Comparison of ENCODE assay signal across 8 cellular contexts in the genomic region with DNA sequence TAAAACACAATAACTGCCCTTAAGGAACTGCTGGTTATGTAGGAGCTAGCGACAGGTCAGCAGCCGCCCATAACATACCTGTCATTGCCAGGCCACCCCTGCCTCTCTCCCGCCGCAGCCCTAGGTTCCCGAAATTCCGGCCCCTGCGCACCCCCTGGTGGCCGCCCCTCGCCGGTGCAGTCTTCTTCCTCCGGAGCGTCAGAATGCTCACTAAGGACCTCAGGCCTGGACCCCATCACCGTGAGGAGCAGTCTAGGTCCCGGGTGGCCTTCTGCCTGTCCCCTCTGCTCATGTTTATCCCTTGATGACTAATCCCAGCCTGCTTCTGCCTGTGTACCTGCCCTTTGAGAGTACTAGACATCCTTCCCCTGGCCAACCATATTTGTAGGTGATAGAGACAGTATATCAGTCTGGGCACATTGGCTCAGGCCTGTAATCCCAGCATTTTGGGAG.
DNase-seq lines count a peak whose midpoint lies in the region; ATAC-seq and TF ChIP-seq lines count a peak whose summit lies in the region.

No MANE protein-coding gene starts in this region.

- H3K4me1 ChIP-seq in GM23248 (ENCODE audit: insufficient read depth) (peaks cover 15% of the 10 kb centered on the region), right atrium auricular region (peaks cover 0 to 21% of the 10 kb centered on the region in 2 donors), sigmoid colon (peaks cover 0 to 18% (median 6%) of the 10 kb centered on the region in 4 donors)

- 0 out of 2 replicates have a peak, but pooled peaks cover 3% of the 10 kb centered on the region for H3K27me3 ChIP-seq in GM23248 (replicated peaks; ENCODE audit: insufficient read depth)
- H3K27me3 ChIP-seq in right atrium auricular region: no peaks in the 10 kb centered on the region
- H3K27me3 ChIP-seq in sigmoid colon: no peaks in the 10 kb centered on the region

- H3K9ac ChIP-seq in GM23248: no peak overlapping the region

- CTCF ChIA-PET in GM10248 (lab: Yijun Ruan, JAX): interaction anchor here (0.7 to 3.1 kb wide), 29 partner anchors 10 to 767 kb away, joined by 3 to 16 read pairs (median 3); a partner anchor contains a TSS

- peak overlapping the region; percentile 52 for H3K4me2 ChIP-seq in GM23248 (ENCODE audit: unreplicated experiment)

- H3K4me3 ChIP-seq in GM23248 (peak overlapping the region; percentile 38), right atrium auricular region (peak overlapping the region in 1 of 2 donors; percentile 24), sigmoid colon (peak overlapping the region in 3 of 4 donors; percentile 6 to 34 (median 27))

- DNase-seq in GM10248 (ENCODE audit: extremely low spot score) (peak; percentile 83), GM23248 (peak; percentile 74), LHCN-M2 (ENCODE audit: low read depth) (peak; percentile 24), right atrium auricular region (ENCODE audit: low spot score) (peak; percentile 82), sigmoid colon (peak; percentile 86), OCI-M2 (lab: John Stamatoyannopoulos, UW; ENCODE audit: unreplicated experiment) (no peak)
- peak; percentile 79 for DNase-seq in activated naive CD4-positive, alpha-beta T cell treated with anti-CD3 and anti-CD28 coated beads, Interleukin-2, amount 50 U/mL, for 16 hours

- intact Hi-C loops in sigmoid colon (cut with DNase I): loop anchor here (5.0 kb wide), 1 partner anchor 541 kb away; no protein-coding TSS in a partner anchor

- H3K36me3 ChIP-seq in GM23248 (ENCODE audit: low read depth) (no peaks in the 10 kb centered on the region), right atrium auricular region (no peaks in the 10 kb centered on the region), sigmoid colon (no peaks in the 10 kb centered on the region)

- H3K27ac ChIP-seq in GM23248 (no peak overlapping the region), right atrium auricular region (no peak overlapping the region), sigmoid colon (no peak overlapping the region)

- in situ Hi-C loops in GM23248 (cut with MboI): loop anchor here (10.0 kb wide), 1 partner anchor 279 kb away; no protein-coding TSS in a partner anchor

- no peaks in the 10 kb centered on the region for H3K9me3 ChIP-seq in GM23248 (ENCODE audit: low read depth)
- no peaks in the 10 kb centered on the region for H3K9me3 ChIP-seq in right atrium auricular region
- no peaks in the 10 kb centered on the region for H3K9me3 ChIP-seq in sigmoid colon

- H3K9me2 ChIP-seq in GM23248 (ENCODE audit: insufficient read depth): no peaks in the 10 kb centered on the region

- no peaks in the 10 kb centered on the region for H3K79me2 ChIP-seq in GM23248 (ENCODE audit: insufficient read depth)

- no peaks in the 10 kb centered on the region for H4K20me1 ChIP-seq in GM23248 (ENCODE audit: insufficient read depth)

- 0 to 3% methylated on average over 14 of the region's 14 CpGs for WGBS in GM23248 (ENCODE audit: low coverage in 1 of 2, low lambda C conversion rate in 2 of 2, missing lambda C conversion rate in 2 of 2), 2 experiments
- 1 to 2% methylated on average over 14 of the region's 14 CpGs for WGBS in sigmoid colon, 2 donors

- peak; percentile 93 for ATAC-seq in SK-N-SH treated with all-trans-retinoic acid at 6 μM for 48 hours

- TF ChIP-seq EP300 in sigmoid colon (IDR thresholded peaks at IDR 0.05): no peak

- peaks cover 34% of the 10 kb centered on the region for H3F3A ChIP-seq in GM23248 (ENCODE audit: insufficient read depth)

- H2AFZ ChIP-seq in GM23248: peak overlapping the region; percentile 77

- POLR2A ChIA-PET in GM10248 (lab: Yijun Ruan, JAX): no interaction called here

- no peak for TF ChIP-seq POLR2A in sigmoid colon (IDR thresholded peaks at IDR 0.05)

- TF ChIP-seq CTCF in GM10248 (IDR thresholded peaks at IDR 0.05; ENCODE audit: control extremely low read depth, extremely low read depth, low read depth, missing control alignments) (peak; percentile 98), right atrium auricular region (IDR thresholded peaks at IDR 0.05) (peak; percentile 83 to 99), sigmoid colon (IDR thresholded peaks at IDR 0.05) (peak; percentile 83 to 97 (median 94))

TF ChIP-seq in SK-N-SH treated with all-trans-retinoic acid at 6 μM for 48 hours, 23 proteins besides CTCF, POLR2A, EP300 and RAD21:
- TF ChIP-seq TOX (CRISPR knock-in tag; IDR thresholded peaks at IDR 0.05; ENCODE audit: borderline replicate concordance): no peak
- TF ChIP-seq, protein P1, sequence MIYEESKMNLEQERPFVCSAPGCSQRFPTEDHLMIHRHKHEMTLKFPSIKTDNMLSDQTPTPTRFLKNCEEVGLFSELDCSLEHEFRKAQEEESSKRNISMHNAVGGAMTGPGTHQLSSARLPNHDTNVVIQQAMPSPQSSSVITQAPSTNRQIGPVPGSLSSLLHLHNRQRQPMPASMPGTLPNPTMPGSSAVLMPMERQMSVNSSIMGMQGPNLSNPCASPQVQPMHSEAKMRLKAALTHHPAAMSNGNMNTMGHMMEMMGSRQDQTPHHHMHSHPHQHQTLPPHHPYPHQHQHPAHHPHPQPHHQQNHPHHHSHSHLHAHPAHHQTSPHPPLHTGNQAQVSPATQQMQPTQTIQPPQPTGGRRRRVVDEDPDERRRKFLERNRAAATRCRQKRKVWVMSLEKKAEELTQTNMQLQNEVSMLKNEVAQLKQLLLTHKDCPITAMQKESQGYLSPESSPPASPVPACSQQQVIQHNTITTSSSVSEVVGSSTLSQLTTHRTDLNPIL (CRISPR knock-in tag; IDR thresholded peaks at IDR 0.05; ENCODE audit: low read depth): no peak
- TF ChIP-seq, protein P2, sequence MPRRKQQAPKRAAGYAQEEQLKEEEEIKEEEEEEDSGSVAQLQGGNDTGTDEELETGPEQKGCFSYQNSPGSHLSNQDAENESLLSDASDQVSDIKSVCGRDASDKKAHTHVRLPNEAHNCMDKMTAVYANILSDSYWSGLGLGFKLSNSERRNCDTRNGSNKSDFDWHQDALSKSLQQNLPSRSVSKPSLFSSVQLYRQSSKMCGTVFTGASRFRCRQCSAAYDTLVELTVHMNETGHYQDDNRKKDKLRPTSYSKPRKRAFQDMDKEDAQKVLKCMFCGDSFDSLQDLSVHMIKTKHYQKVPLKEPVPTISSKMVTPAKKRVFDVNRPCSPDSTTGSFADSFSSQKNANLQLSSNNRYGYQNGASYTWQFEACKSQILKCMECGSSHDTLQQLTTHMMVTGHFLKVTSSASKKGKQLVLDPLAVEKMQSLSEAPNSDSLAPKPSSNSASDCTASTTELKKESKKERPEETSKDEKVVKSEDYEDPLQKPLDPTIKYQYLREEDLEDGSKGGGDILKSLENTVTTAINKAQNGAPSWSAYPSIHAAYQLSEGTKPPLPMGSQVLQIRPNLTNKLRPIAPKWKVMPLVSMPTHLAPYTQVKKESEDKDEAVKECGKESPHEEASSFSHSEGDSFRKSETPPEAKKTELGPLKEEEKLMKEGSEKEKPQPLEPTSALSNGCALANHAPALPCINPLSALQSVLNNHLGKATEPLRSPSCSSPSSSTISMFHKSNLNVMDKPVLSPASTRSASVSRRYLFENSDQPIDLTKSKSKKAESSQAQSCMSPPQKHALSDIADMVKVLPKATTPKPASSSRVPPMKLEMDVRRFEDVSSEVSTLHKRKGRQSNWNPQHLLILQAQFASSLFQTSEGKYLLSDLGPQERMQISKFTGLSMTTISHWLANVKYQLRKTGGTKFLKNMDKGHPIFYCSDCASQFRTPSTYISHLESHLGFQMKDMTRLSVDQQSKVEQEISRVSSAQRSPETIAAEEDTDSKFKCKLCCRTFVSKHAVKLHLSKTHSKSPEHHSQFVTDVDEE (CRISPR knock-in tag; IDR thresholded peaks at IDR 0.05): no peak
- no peak for TF ChIP-seq ZFP3 (CRISPR knock-in tag; IDR thresholded peaks at IDR 0.05)
- no peak for TF ChIP-seq OSR1 (CRISPR knock-in tag; IDR thresholded peaks at IDR 0.05)
- TF ChIP-seq ESRRG (CRISPR knock-in tag; IDR thresholded peaks at IDR 0.05): no peak
- no peak for TF ChIP-seq ZC3H10 (CRISPR knock-in tag; IDR thresholded peaks at IDR 0.05)
- TF ChIP-seq ZNF8 (CRISPR knock-in tag; IDR thresholded peaks at IDR 0.05): no peak
